ENCODE assay signal across 19 cellular contexts in genomic region chr2:9889812-9890261, GRCh38. TPM values are rescaled to one million over a fixed set of nuclear protein-coding genes. Genes with fewer than 3 reads are reported as not detected.
A peak's percentile ranks its signal among the peaks of the same experiment; 100 is the strongest.
DNase-seq lines count a peak whose midpoint lies in the region; ATAC-seq and TF ChIP-seq lines count a peak whose summit lies in the region.
"Had no signal": no experiment of that assay in that cellular context is flagged by ENCODE, and none has a peak within 500 bp of the region (broad histone marks: within the 10 kb centered on the region; RNA-seq: fewer than 3 reads in every experiment).

No MANE protein-coding gene starts in this region.

- H3K36me3 ChIP-seq in MM.1S (replicated peaks; ENCODE audit: insufficient read depth, low read length) (no peaks in the 10 kb centered on the region), PC-3 (ENCODE audit: low read depth, low read length) (peaks cover 22% of the 10 kb centered on the region)

- H3K9me3 ChIP-seq in MM.1S (replicated peaks; ENCODE audit: insufficient read depth, low read length), result no peaks in the 10 kb centered on the region
- H3K9me3 ChIP-seq in PC-3 (ENCODE audit: low read length), result no peaks in the 10 kb centered on the region

- intact Hi-C loops in PC-3 (cut with micrococcal nuclease), result loop anchor here (10.0 kb wide), 1 partner anchor 45 kb away; the partner anchor contains the start of gene TAF1B

- BruUV-seq in PC-3 (replicated peaks; lab: Mats Ljungman, UMichigan), result no TSS peak

- no peak overlapping the region for H3K4me3 ChIP-seq in AG10803 (ENCODE audit: low read length)
- H3K4me3 ChIP-seq in MM.1S (ENCODE audit: low read length), result no peak overlapping the region
- H3K4me3 ChIP-seq in PC-3 (ENCODE audit: low read length), result no peak overlapping the region
- H3K4me3 ChIP-seq: heart left ventricle, SK-N-MC had no signal

- H3K4me2 ChIP-seq in MM.1S (ENCODE audit: low read depth, low read length) (no peak overlapping the region; the same call in 1 of the 2 replicates), PC-3 (ENCODE audit: low read length) (no peak overlapping the region)

- H3K9ac ChIP-seq in MM.1S (ENCODE audit: low read length) (no peak overlapping the region), PC-3 (ENCODE audit: low read length) (no peak overlapping the region)

- H3F3A ChIP-seq in MM.1S (ENCODE audit: insufficient read depth, low read length) (no peaks in the 10 kb centered on the region), PC-3 (ENCODE audit: low read length, unreplicated experiment) (no peaks in the 10 kb centered on the region)

- ATAC-seq in GM21360 (IDR thresholded peaks at IDR 0.05; ENCODE audit: unreplicated experiment) (no peak), PC-3 (no peak), HG02885 (IDR thresholded peaks at IDR 0.05; ENCODE audit: poor library complexity, unreplicated experiment) (no peak)
- ATAC-seq: activated CD8-positive, alpha-beta T cell treated with anti-CD3 and anti-CD28 coated beads for 36 hours; heart left ventricle had no signal

- H3K27ac ChIP-seq in MM.1S (ENCODE audit: low read length) (peak overlapping the region; percentile 19; the same call in 1 of the 2 replicates), PC-3 (ENCODE audit: low read length) (no peak overlapping the region)
- H3K27ac ChIP-seq: epithelial cell of prostate, heart left ventricle, SK-N-MC had no signal

- peaks cover 11% of the 10 kb centered on the region for H3K4me1 ChIP-seq in MM.1S (ENCODE audit: low read length)
- 0 out of 2 replicates have a peak, but pooled peaks cover 6% of the 10 kb centered on the region for H3K4me1 ChIP-seq in PC-3 (ENCODE audit: insufficient read depth, low read length)
- H3K4me1 ChIP-seq: heart left ventricle had no signal

- TF ChIP-seq CTCF in AG10803 (conservative IDR thresholded peaks at IDR 0.05; ENCODE audit: low read length) (no peak), MM.1S (IDR thresholded peaks at IDR 0.05; ENCODE audit: low read length) (no peak), PC-3 (conservative IDR thresholded peaks at IDR 0.05; ENCODE audit: low read depth, low read length) (no peak)

- POLR2A ChIA-PET in PC-3 (lab: Charles Lee; ENCODE audit: unreplicated experiment), result no interaction called here

- DNase-seq in AG10803 (ENCODE audit: low read depth) (peak; percentile 34), MM.1S (no peak), dermis microvascular lymphatic vessel endothelial cell (ENCODE audit: low read depth in 2 of 2) (peak; percentile 21 to 27), lung microvascular endothelial cell (ENCODE audit: low read depth in 2 of 2) (peak; percentile 40 to 55), PC-3 (no peak)
- DNase-seq in activated CD4-positive, alpha-beta T cell treated with anti-CD3 and anti-CD28 coated beads, Interleukin-2, amount 50 U/mL, for 4 hours, result no peak
- DNase-seq: activated CD8-positive, alpha-beta T cell treated with anti-CD3 and anti-CD28 coated beads for 36 hours; CD8-positive, alpha-beta memory T cell; EL; HCEC 1CT; heart left ventricle; NCI-H1436; NCI-H226; posterior cingulate gyrus; stimulated activated naive CD4-positive, alpha-beta T cell treated with Interleukin-2 at 50 U/mL for 16 hours had no signal

- H3K27me3 ChIP-seq in MM.1S (replicated peaks; ENCODE audit: insufficient read depth, low read length) (no peaks in the 10 kb centered on the region), PC-3 (ENCODE audit: low read length) (no peaks in the 10 kb centered on the region)
- H3K27me3 ChIP-seq: heart left ventricle had no signal

- H2AFZ ChIP-seq in MM.1S (ENCODE audit: low read length) (no peak overlapping the region), PC-3 (ENCODE audit: low read length) (no peak overlapping the region)

- no peaks in the 10 kb centered on the region for H4K20me1 ChIP-seq in MM.1S (ENCODE audit: insufficient read depth, low read length)
- H4K20me1 ChIP-seq in PC-3 (ENCODE audit: low read length), result no peaks in the 10 kb centered on the region

- H3K9me2 ChIP-seq in MM.1S (replicated peaks; ENCODE audit: insufficient read depth, low read length) (no peaks in the 10 kb centered on the region), PC-3 (replicated peaks; ENCODE audit: low read length) (no peaks in the 10 kb centered on the region)

- no peaks in the 10 kb centered on the region for H3K79me2 ChIP-seq in MM.1S (ENCODE audit: low read length)
- H3K79me2 ChIP-seq in PC-3 (ENCODE audit: low read length), result no peaks in the 10 kb centered on the region

- CTCF ChIA-PET in PC-3 (lab: Charles Lee), result no interaction called here

RNA-seq across cellular contexts. Expression of gene TAF1B, which starts 46.6 kb away (rescaled TPM):
- 16.3 and 25.7 TPM in 2 replicates for total RNA-seq in dermis microvascular lymphatic vessel endothelial cell
- total RNA-seq in lung microvascular endothelial cell, result 19.0 and 19.2 TPM in 2 replicates
- total RNA-seq in PC-3 (2014; rRNA removed), result 24.1 and 39.5 TPM in 2 replicates

Comparison
In these comparisons a context has a peak if more than half of its experiments do, and no peak if none do; other contexts are left out.
1. DNase-seq: peak in AG10803 (single experiment), dermis microvascular lymphatic vessel endothelial cell (2 of 2) and lung microvascular endothelial cell (2 of 2); none in MM.1S (single experiment), PC-3 (single experiment) and activated CD4-positive, alpha-beta T cell treated with anti-CD3 and anti-CD28 coated beads, Interleukin-2, amount 50 U/mL, for 4 hours (0 of 2).